Comparison of ENCODE assay signal across 8 cellular contexts in the genomic region with DNA sequence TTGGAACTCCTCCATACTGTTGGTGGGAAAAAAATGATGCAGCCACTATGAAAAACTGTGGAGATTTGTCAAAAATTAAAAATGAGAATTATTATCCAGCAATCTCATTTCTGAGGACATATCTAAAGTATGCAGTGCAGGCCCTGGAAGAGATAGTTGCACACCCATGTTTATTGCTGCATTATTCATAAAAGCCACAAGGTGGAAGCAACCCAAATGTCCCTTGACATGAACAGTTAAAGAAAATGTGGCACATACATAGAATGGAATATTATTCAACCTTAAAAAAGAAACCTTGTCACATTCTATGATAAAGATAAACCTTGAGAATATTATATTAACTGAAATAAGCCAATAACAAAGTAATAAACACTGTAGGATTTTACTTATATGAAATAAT.
DNase-seq lines count a peak whose midpoint lies in the region; ATAC-seq, FAIRE-seq and TF ChIP-seq lines count a peak whose summit lies in the region.

No MANE protein-coding gene starts in this region.

- intact Hi-C loops in left ventricle myocardium inferior (cut with micrococcal nuclease), result no loop called here
- intact Hi-C loops in Right ventricle myocardium inferior (cut with DNase I), result no loop called here
- intact Hi-C loops in left cardiac atrium (cut with DNase I), result no loop called here

- H3K27me3 ChIP-seq in left ventricle myocardium inferior (ENCODE audit: low read depth) (no peaks in the 10 kb centered on the region), HL-60 (ENCODE audit: insufficient read depth, poor library complexity, severe bottlenecking) (no peaks in the 10 kb centered on the region), bronchial epithelial cell (ENCODE audit: control insufficient read depth, insufficient read depth, low read length) (no peaks in the 10 kb centered on the region)

- peak; percentile 32 for TF ChIP-seq CTCF in left ventricle myocardium inferior (IDR thresholded peaks at IDR 0.05; ENCODE audit: borderline replicate concordance)
- peak; percentile 15 for TF ChIP-seq CTCF in HL-60 (IDR thresholded peaks at IDR 0.05; ENCODE audit: insufficient read depth, low read length)
- peak; percentile 37 for TF ChIP-seq CTCF in bronchial epithelial cell (IDR thresholded peaks at IDR 0.05; ENCODE audit: insufficient read depth, low read length, severe bottlenecking)

- FAIRE-seq in bronchial epithelial cell (lab: Jason Lieb, UNC), result no peak

- no peak overlapping the region for H3K27ac ChIP-seq in left ventricle myocardium inferior (replicated peaks)
- H3K27ac ChIP-seq in HL-60 (replicated peaks), result no peak overlapping the region

- DNase-seq in left ventricle myocardium inferior (no peak), Right ventricle myocardium inferior (ENCODE audit: missing footprints) (no peak), HL-60 (ENCODE audit: low read depth in 1 of 2, low spot score in 1 of 2) (peak in 1 of 2 experiments; percentile 3), bronchial epithelial cell (ENCODE audit: low read depth) (peak; percentile 46), NCI-H2081 treated with DMSO at 0.1 percent for 48 hours (lab: John Stamatoyannopoulos, UW) (no peak), left cardiac atrium (no peak)
- DNase-seq in central memory CD4-positive, alpha-beta T cell, result no peak

- H3K4me3 ChIP-seq in left ventricle myocardium inferior, result no peak overlapping the region
- H3K4me3 ChIP-seq in HL-60 (replicated peaks; ENCODE audit: insufficient read depth, low read length), result no peak overlapping the region
- no peak overlapping the region for H3K4me3 ChIP-seq in bronchial epithelial cell (ENCODE audit: low read depth, low read length)

- ATAC-seq in Right ventricle myocardium inferior, result no peak
- ATAC-seq in left cardiac atrium, result no peak
- no peak for ATAC-seq in HG03460 (IDR thresholded peaks at IDR 0.05; ENCODE audit: unreplicated experiment)

- no peaks in the 10 kb centered on the region for H3K4me1 ChIP-seq in left ventricle myocardium inferior

- H3K36me3 ChIP-seq in left ventricle myocardium inferior (no peaks in the 10 kb centered on the region), bronchial epithelial cell (ENCODE audit: control insufficient read depth, insufficient read depth, low read length) (no peaks in the 10 kb centered on the region)

- peaks cover 4% of the 10 kb centered on the region for H3K9me3 ChIP-seq in left ventricle myocardium inferior (replicated peaks)
